In the genomic region with DNA sequence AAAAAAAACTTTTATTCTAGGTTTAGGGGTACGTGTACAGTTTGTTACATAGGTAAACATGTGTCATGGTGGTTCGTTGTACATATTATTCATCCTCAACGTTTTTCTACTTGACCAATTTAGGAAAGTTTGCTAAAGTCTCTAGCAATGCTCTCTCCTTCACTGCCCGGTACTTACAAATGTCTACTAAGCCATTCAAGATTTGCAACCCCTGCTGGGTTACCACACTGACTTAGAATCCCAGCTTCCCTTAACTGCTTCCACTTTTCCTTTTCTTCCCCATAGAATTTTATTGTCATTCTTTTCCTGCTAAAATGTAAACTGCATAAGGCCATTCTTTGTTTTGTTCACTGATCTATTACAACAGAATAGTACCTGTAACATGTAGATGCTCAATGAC, we compare ENCODE assay signal across 36 cellular contexts.
"Had no signal": no experiment of that assay in that cellular context is flagged by ENCODE, and none has a peak within 500 bp of the region (broad histone marks: within the 10 kb centered on the region; RNA-seq: fewer than 3 reads in every experiment).

No MANE protein-coding gene starts in this region.

- H3K27ac Mint-ChIP-seq: activated CD4-positive, alpha-beta memory T cell treated with anti-CD3 and anti-CD28 coated beads, Interleukin-2, amount 10 ng/mL, durations not matched to agents 7 days and 5 days; activated CD4-positive, alpha-beta T cell treated with anti-CD3 and anti-CD28 coated beads for 36 hours; activated CD4-positive, alpha-beta T cell treated with anti-CD3 and anti-CD28 coated beads, Interleukin-2, amount 10 ng/mL, durations not matched to agents 7 days and 5 days; activated CD8-positive, alpha-beta memory T cell treated with anti-CD3 and anti-CD28 coated beads, Interleukin-2, amount 10 ng/mL, durations not matched to agents 7 days and 5 days; activated CD8-positive, alpha-beta T cell treated with anti-CD3 and anti-CD28 coated beads, Interleukin-2, amount 10 ng/mL, durations not matched to agents 7 days and 5 days; activated naive CD4-positive, alpha-beta T cell treated with anti-CD3 and anti-CD28 coated beads for 36 hours; activated naive CD4-positive, alpha-beta T cell treated with anti-CD3 and anti-CD28 coated beads, Interleukin-2, amount 50 U/mL, for 72 hours; activated naive CD8-positive, alpha-beta T cell treated with anti-CD3 and anti-CD28 coated beads for 36 hours; activated T-cell treated with anti-CD3 and anti-CD28 coated beads, Interleukin-2, amount 50 U/mL, for 24 hours; activated T-helper 2 cell treated with anti-CD3 and anti-CD28 coated beads, Interferon-gamma antibody, Interleukin-2, Interleukin-4, amounts not matched to agents 10 μg/mL and 5 μg/mL and 100 μg/mL, durations not matched to agents 14 hours and 24 hours and 36 hours; T-helper 1 cell treated with Interleukin-12 subunit alpha and Interleukin-12 subunit beta and Interleukin-4 antibody, amounts not matched to agents 30 μg/mL and 1 μg/mL, for 36 hours; T-helper 2 cell treated with Interferon-gamma antibody and Interleukin-4, amounts not matched to agents 5 μg/mL and 100 μg/mL, for 36 hours had no signal

- ATAC-seq: activated CD4-positive, alpha-beta T cell treated with anti-CD3 and anti-CD28 coated beads for 36 hours; activated CD4-positive, CD25-positive, alpha-beta regulatory T cell treated with anti-CD3 and anti-CD28 coated beads, Interleukin-2, amount 50 U/mL, for 24 hours; activated CD8-positive, alpha-beta memory T cell treated with anti-CD3 and anti-CD28 coated beads, Interleukin-2, amount 10 ng/mL, durations not matched to agents 7 days and 5 days; activated CD8-positive, alpha-beta T cell treated with anti-CD3 and anti-CD28 coated beads, Interleukin-2, amount 10 ng/mL, durations not matched to agents 7 days and 5 days; activated naive CD4-positive, alpha-beta T cell treated with anti-CD3 and anti-CD28 coated beads, Interleukin-2, amount 50 U/mL, for 72 hours; body of pancreas had no signal

- H3K4me3 ChIP-seq: adrenal gland, body of pancreas, breast epithelium had no signal

- H3K27ac ChIP-seq: adrenal gland, body of pancreas, brain microvascular endothelial cell, breast epithelium, VCaP had no signal

- H3K9me3 ChIP-seq: adrenal gland, body of pancreas, breast epithelium had no signal

- DNase-seq: activated CD4-positive, alpha-beta memory T cell treated with anti-CD3 and anti-CD28 coated beads, Interleukin-2, amount 10 ng/mL, durations not matched to agents 7 days and 5 days; activated CD4-positive, alpha-beta T cell treated with anti-CD3 and anti-CD28 coated beads for 1 hour; activated CD4-positive, alpha-beta T cell treated with anti-CD3 and anti-CD28 coated beads for 36 hours; activated CD4-positive, alpha-beta T cell treated with anti-CD3 and anti-CD28 coated beads for 48 hours; activated CD4-positive, alpha-beta T cell treated with anti-CD3 and anti-CD28 coated beads, Interleukin-2, amount 10 ng/mL, durations not matched to agents 7 days and 5 days; activated CD4-positive, alpha-beta T cell treated with anti-CD3 and anti-CD28 coated beads, Interleukin-2, amount 50 U/mL, for 48 hours; activated CD4-positive, CD25-positive, alpha-beta regulatory T cell; activated CD8-positive, alpha-beta memory T cell treated with anti-CD3 and anti-CD28 coated beads for 24 hours; activated CD8-positive, alpha-beta memory T cell treated with anti-CD3 and anti-CD28 coated beads, Interleukin-2, amount 10 ng/mL, durations not matched to agents 7 days and 5 days; activated CD8-positive, alpha-beta memory T cell treated with anti-CD3 and anti-CD28 coated beads, Interleukin-2, amount 50 U/mL, for 48 hours; activated CD8-positive, alpha-beta T cell treated with anti-CD3 and anti-CD28 coated beads, Interleukin-2, amount 10 ng/mL, durations not matched to agents 7 days and 5 days; activated effector memory CD4-positive, alpha-beta T cell treated with Interleukin-2 at 50 U/mL for 16 hours; activated gamma-delta T cell; activated naive CD4-positive, alpha-beta T cell treated with anti-CD3 and anti-CD28 coated beads for 36 hours; activated naive CD4-positive, alpha-beta T cell treated with anti-CD3 and anti-CD28 coated beads, Interleukin-2, amount 50 U/mL, for 16 hours; activated naive CD8-positive, alpha-beta T cell treated with anti-CD3 and anti-CD28 coated beads for 36 hours; activated T-cell treated with anti-CD3 and anti-CD28 coated beads, Interleukin-2, amount 50 U/mL, for 24 hours; activated T-cell treated with anti-CD3 and anti-CD28 coated beads, Interleukin-2, amount 50 U/mL, for 48 hours; adrenal gland; amniotic stem cell; aorta; body of pancreas; brain microvascular endothelial cell; central memory CD4-positive, alpha-beta T cell; T-helper 1 cell; T-helper 2 cell; T-helper 9 cell had no signal

- H3K4me3 Mint-ChIP-seq: activated CD4-positive, alpha-beta memory T cell treated with anti-CD3 and anti-CD28 coated beads, Interleukin-2, amount 10 ng/mL, durations not matched to agents 7 days and 5 days; activated CD4-positive, alpha-beta T cell treated with anti-CD3 and anti-CD28 coated beads for 36 hours; activated CD4-positive, alpha-beta T cell treated with anti-CD3 and anti-CD28 coated beads, Interleukin-2, amount 10 ng/mL, durations not matched to agents 7 days and 5 days; activated CD8-positive, alpha-beta memory T cell treated with anti-CD3 and anti-CD28 coated beads, Interleukin-2, amount 10 ng/mL, durations not matched to agents 7 days and 5 days; activated CD8-positive, alpha-beta T cell treated with anti-CD3 and anti-CD28 coated beads, Interleukin-2, amount 10 ng/mL, durations not matched to agents 7 days and 5 days; activated naive CD4-positive, alpha-beta T cell treated with anti-CD3 and anti-CD28 coated beads for 36 hours; activated naive CD8-positive, alpha-beta T cell treated with anti-CD3 and anti-CD28 coated beads for 36 hours; activated T-cell treated with anti-CD3 and anti-CD28 coated beads, Interleukin-2, amount 50 U/mL, for 24 hours; T-helper 1 cell treated with Interleukin-12 subunit alpha and Interleukin-12 subunit beta and Interleukin-4 antibody, amounts not matched to agents 30 μg/mL and 1 μg/mL, for 36 hours; T-helper 2 cell treated with Interferon-gamma antibody and Interleukin-4, amounts not matched to agents 5 μg/mL and 100 μg/mL, for 36 hours had no signal

- H3K9me3 Mint-ChIP-seq: activated CD4-positive, alpha-beta T cell treated with anti-CD3 and anti-CD28 coated beads, Interleukin-2, amount 10 ng/mL, durations not matched to agents 7 days and 5 days; activated T-helper 2 cell treated with anti-CD3 and anti-CD28 coated beads, Interferon-gamma antibody, Interleukin-2, Interleukin-4, amounts not matched to agents 10 μg/mL and 5 μg/mL and 100 μg/mL, durations not matched to agents 14 hours and 24 hours and 36 hours; T-helper 1 cell treated with Interleukin-12 subunit alpha and Interleukin-12 subunit beta and Interleukin-4 antibody, amounts not matched to agents 30 μg/mL and 1 μg/mL, for 36 hours had no signal

- H3K27me3 Mint-ChIP-seq: activated CD4-positive, alpha-beta memory T cell treated with anti-CD3 and anti-CD28 coated beads, Interleukin-2, amount 10 ng/mL, durations not matched to agents 7 days and 5 days; activated CD4-positive, alpha-beta T cell treated with anti-CD3 and anti-CD28 coated beads for 36 hours; activated CD4-positive, alpha-beta T cell treated with anti-CD3 and anti-CD28 coated beads, Interleukin-2, amount 10 ng/mL, durations not matched to agents 7 days and 5 days; activated CD8-positive, alpha-beta memory T cell treated with anti-CD3 and anti-CD28 coated beads, Interleukin-2, amount 10 ng/mL, durations not matched to agents 7 days and 5 days; activated T-cell treated with anti-CD3 and anti-CD28 coated beads, Interleukin-2, amount 50 U/mL, for 24 hours had no signal

- FAIRE-seq: astrocyte, TTC549 had no signal

- H3K36me3 Mint-ChIP-seq: activated CD8-positive, alpha-beta memory T cell treated with anti-CD3 and anti-CD28 coated beads, Interleukin-2, amount 10 ng/mL, durations not matched to agents 7 days and 5 days; activated naive CD8-positive, alpha-beta T cell treated with anti-CD3 and anti-CD28 coated beads for 36 hours had no signal

- H3K4me1 ChIP-seq: adrenal gland, body of pancreas, breast epithelium had no signal

- H3K36me3 ChIP-seq: adrenal gland, brain microvascular endothelial cell, breast epithelium had no signal

- H3K27me3 ChIP-seq: adrenal gland, body of pancreas, brain microvascular endothelial cell, breast epithelium had no signal

- H3K4me1 Mint-ChIP-seq: activated CD4-positive, alpha-beta memory T cell treated with anti-CD3 and anti-CD28 coated beads, Interleukin-2, amount 10 ng/mL, durations not matched to agents 7 days and 5 days; activated CD4-positive, alpha-beta T cell treated with anti-CD3 and anti-CD28 coated beads for 36 hours; activated CD4-positive, alpha-beta T cell treated with anti-CD3 and anti-CD28 coated beads, Interleukin-2, amount 10 ng/mL, durations not matched to agents 7 days and 5 days; activated CD8-positive, alpha-beta memory T cell treated with anti-CD3 and anti-CD28 coated beads, Interleukin-2, amount 10 ng/mL, durations not matched to agents 7 days and 5 days; activated naive CD8-positive, alpha-beta T cell treated with anti-CD3 and anti-CD28 coated beads for 36 hours had no signal
